In the genomic region with DNA sequence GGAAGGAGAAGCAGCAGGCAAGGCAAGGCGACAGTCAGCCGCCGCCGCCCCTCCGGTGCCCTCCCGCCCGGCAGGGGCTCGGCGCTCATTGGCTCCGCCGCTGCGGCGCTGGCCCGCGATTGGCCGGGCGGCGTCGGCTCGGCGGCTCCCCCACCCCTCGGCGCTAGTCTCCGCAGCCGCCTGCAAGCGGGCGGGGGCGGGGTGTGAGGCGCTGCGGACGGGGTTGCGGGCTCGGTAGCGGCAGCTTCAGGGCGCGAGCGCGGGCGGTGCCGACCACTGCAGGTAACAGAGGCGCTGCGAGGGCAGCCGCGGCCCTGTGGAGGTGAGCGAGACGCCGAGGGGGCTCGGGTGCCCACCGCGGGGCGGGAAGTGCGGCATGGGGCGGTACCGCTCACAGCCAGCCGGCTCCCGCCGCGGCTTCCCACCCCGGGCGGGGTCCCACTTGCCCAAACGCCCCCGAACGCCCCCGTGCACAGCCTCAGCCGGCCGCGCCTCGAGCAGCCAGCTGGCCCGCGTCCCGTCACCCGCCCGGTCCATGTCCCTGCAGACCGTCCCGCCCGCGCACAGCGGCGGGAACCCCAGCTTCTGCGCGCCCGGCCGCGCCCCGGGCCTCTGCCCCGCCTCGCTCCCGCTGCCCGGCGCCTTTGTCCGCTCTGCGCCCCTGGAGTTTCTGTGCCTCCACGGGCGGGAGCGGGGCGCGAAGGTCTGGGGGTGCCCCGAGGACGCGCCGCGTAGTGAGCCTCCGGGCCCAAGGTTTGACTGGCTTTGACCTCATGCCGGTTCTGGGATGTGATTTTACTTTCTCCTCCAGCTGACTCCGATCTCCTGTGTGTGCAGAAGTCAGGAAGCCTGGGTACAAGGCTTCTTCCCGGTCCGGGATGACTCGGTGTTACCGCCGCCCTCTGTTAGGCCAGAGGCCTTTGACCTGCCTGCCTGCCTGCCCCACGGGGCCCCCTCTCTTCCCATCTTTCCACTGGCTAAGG, we compare ENCODE assay signal across 8 cellular contexts. TPM values are rescaled to one million over a fixed set of nuclear protein-coding genes. Genes with fewer than 3 reads are reported as not detected.
DNase-seq lines count a peak whose midpoint lies in the region; ATAC-seq and TF ChIP-seq lines count a peak whose summit lies in the region.

A gene (plus strand): TSS at position 166 of the 983 bp plus-strand sequence. CDS start 4,480 bp downstream, outside the sequence.

- H3K9me3 ChIP-seq in ascending aorta (no peaks in the 10 kb centered on the region), hepatocyte (ENCODE audit: low read depth) (no peaks in the 10 kb centered on the region), uterus (no peaks in the 10 kb centered on the region)

- peak within 1 kb of the TSS; percentile 88 to 91 for H3K4me3 ChIP-seq in ascending aorta
- peak within 1 kb of the TSS; percentile 85 for H3K4me3 ChIP-seq in hepatocyte
- H3K4me3 ChIP-seq in rectal smooth muscle tissue (ENCODE audit: low read length) = peak within 1 kb of the TSS; percentile 86
- H3K4me3 ChIP-seq in uterus = peak within 1 kb of the TSS; percentile 46 to 99

- no peaks in the 10 kb centered on the region for H4K20me1 ChIP-seq in hepatocyte (ENCODE audit: insufficient read depth, poor library complexity, severe bottlenecking)

- TF ChIP-seq CTCF in ascending aorta (IDR thresholded peaks at IDR 0.05) = no peak
- no peak for TF ChIP-seq CTCF in hepatocyte (IDR thresholded peaks at IDR 0.05; ENCODE audit: poor library complexity)
- TF ChIP-seq CTCF in uterus (IDR thresholded peaks at IDR 0.05) = peak in 1 of 4 experiments; percentile 5

- H3K27ac ChIP-seq in ascending aorta = peak within 1 kb of the TSS; percentile 54 to 59
- peak within 1 kb of the TSS; percentile 80 for H3K27ac ChIP-seq in hepatocyte
- peak within 1 kb of the TSS; percentile 74 for H3K27ac ChIP-seq in rectal smooth muscle tissue (ENCODE audit: low read depth, low read length)
- peak within 1 kb of the TSS; percentile 71 to 81 for H3K27ac ChIP-seq in uterus

- H3K9me2 ChIP-seq in hepatocyte (replicated peaks; ENCODE audit: insufficient read depth) = no peaks in the 10 kb centered on the region

- H3K79me2 ChIP-seq in hepatocyte = peaks cover 19% of the 10 kb centered on the region

- under 1% methylated on average over 52 of the region's 111 CpGs for WGBS in hepatocyte (ENCODE audit: low lambda C conversion rate, missing lambda C conversion rate)

- H3K27me3 ChIP-seq in ascending aorta (no peaks in the 10 kb centered on the region), hepatocyte (no peaks in the 10 kb centered on the region), rectal smooth muscle tissue (ENCODE audit: control insufficient read depth, insufficient read depth, low read length) (no peaks in the 10 kb centered on the region), uterus (no peaks in the 10 kb centered on the region)

- ATAC-seq in GM18499 (IDR thresholded peaks at IDR 0.05; ENCODE audit: insufficient read depth, unreplicated experiment) (peak; percentile 78), HG02852 (IDR thresholded peaks at IDR 0.05; ENCODE audit: unreplicated experiment) (peak; percentile 98)

- intact Hi-C loops in T-helper 2 cell treated with Interferon-gamma antibody and Interleukin-4, amounts not matched to agents 100 ng/mL and 5 ng/mL, for 36 hours (cut with micrococcal nuclease) = loop anchor here (1.0 to 10.0 kb wide), 6 partner anchors 49 to 409 kb away; a partner anchor contains a TSS
- intact Hi-C loops in ascending aorta (cut with DNase I) = loop anchor here (2.0 to 10.0 kb wide), 6 partner anchors 49 to 699 kb away; a partner anchor contains a TSS
- intact Hi-C loops in uterus (cut with DNase I; ENCODE audit: low total_unique reads) = no loop called here

- peaks cover 3 to 4% of the 10 kb centered on the region in 2 donors for H3K36me3 ChIP-seq in ascending aorta
- no peaks in the 10 kb centered on the region for H3K36me3 ChIP-seq in hepatocyte (replicated peaks; ENCODE audit: insufficient read depth, low read depth)
- no peaks in the 10 kb centered on the region for H3K36me3 ChIP-seq in rectal smooth muscle tissue (ENCODE audit: control insufficient read depth, insufficient read depth, low read length)
- H3K36me3 ChIP-seq in uterus = no peaks in the 10 kb centered on the region

- H3K4me2 ChIP-seq in hepatocyte = peak within 1 kb of the TSS; percentile 86

- peak within 1 kb of the TSS; percentile 90 for H2AFZ ChIP-seq in hepatocyte

- peak; percentile 16 to 65 for TF ChIP-seq POLR2A in uterus (IDR thresholded peaks at IDR 0.05)

- DNase-seq in NCI-H146 (lab: John Stamatoyannopoulos, UW) (peak; percentile 93), ascending aorta (ENCODE audit: low spot score in 2 of 2) (peak; percentile 24 to 88), hepatocyte (ENCODE audit: low spot score) (peak; percentile 94), uterus (peak; percentile 63 to 77)

- H3K4me1 ChIP-seq in ascending aorta (no peaks in the 10 kb centered on the region), hepatocyte (ENCODE audit: insufficient read depth) (peaks cover 5% of the 10 kb centered on the region), rectal smooth muscle tissue (ENCODE audit: control insufficient read depth, insufficient read depth, low read length) (no peaks in the 10 kb centered on the region), uterus (no peaks in the 10 kb centered on the region)

- peak within 1 kb of the TSS; percentile 68 for H3K9ac ChIP-seq in rectal smooth muscle tissue (ENCODE audit: low read length)

RNA-seq across cellular contexts. Expression of the gene that starts here (rescaled TPM):
- 9.1 and 13.0 TPM in 2 replicates for total RNA-seq in T-helper 2 cell treated with Interferon-gamma antibody and Interleukin-4, amounts not matched to agents 100 ng/mL and 5 ng/mL, for 36 hours
- total RNA-seq in ascending aorta (10.7 TPM), hepatocyte (5.8 and 8.0 TPM in 2 replicates), uterus (10 to 100 TPM in 2 of 4 donors, 1 to 10 TPM in 2; 5.6 to 28.1 (median 8.5) TPM)
- polyA plus RNA-seq in hepatocyte = 4.1 and 6.2 TPM in 2 replicates

Comparison
In these comparisons a context has a peak if more than half of its experiments do, and no peak if none do; other contexts are left out.
1. Peak in every context shown above with its lines: DNase-seq, ATAC-seq, H3K4me3 ChIP-seq and H3K27ac ChIP-seq.